In the genomic region with DNA sequence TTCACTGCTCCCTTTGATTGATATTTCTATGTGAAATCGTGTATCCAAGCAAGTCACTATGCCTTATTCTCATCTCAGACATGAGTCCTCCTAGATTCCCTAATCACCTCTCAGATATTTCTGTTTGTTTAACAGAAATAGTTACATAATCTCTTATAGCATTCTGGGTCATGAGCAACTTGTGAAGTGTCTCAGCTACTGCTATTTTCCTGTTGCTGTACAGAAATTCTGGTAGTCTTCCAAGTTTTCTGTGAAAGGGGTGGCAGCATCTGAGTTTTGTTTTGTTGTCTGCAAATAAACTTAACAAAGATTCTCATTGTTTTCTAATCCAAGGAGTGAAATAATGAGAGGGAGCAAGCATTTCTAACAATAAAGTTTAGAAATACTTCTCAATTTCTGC, we compare ENCODE assay signal across 14 cellular contexts.
"Had no signal": no experiment of that assay in that cellular context is flagged by ENCODE, and none has a peak within 500 bp of the region (broad histone marks: within the 10 kb centered on the region; RNA-seq: fewer than 3 reads in every experiment).

No MANE protein-coding gene starts in this region.

- ATAC-seq: WTC11 had no signal

- DNase-seq: activated CD4-positive, alpha-beta memory T cell treated with anti-CD3 and anti-CD28 coated beads, Interleukin-2, amount 10 ng/mL, durations not matched to agents 7 days and 5 days; activated CD4-positive, alpha-beta T cell treated with anti-CD3 and anti-CD28 coated beads for 4 hours; activated CD8-positive, alpha-beta memory T cell treated with anti-CD3 and anti-CD28 coated beads, Interleukin-2, amount 50 U/mL, for 48 hours; activated gamma-delta T cell treated with Interleukin-2 at 50 U/mL for 16 hours; activated naive CD8-positive, alpha-beta T cell treated with anti-CD3 and anti-CD28 coated beads for 36 hours; brain microvascular endothelial cell; endodermal cell; kidney; left ventricle myocardium inferior; sigmoid colon; spleen; stimulated activated CD4-positive, alpha-beta T cell treated with anti-CD3 and anti-CD28 coated beads, Interleukin-1b, Interleukin-23, amount 100 ng/mL, for 48 hours; T-helper 2 cell had no signal
